Comparison of ENCODE assay signal across 10 cellular contexts in genomic region chr1:201013991-201014815, GRCh38. TPM values are rescaled to one million over a fixed set of nuclear protein-coding genes. Genes with fewer than 3 reads are reported as not detected.
A peak's percentile ranks its signal among the peaks of the same experiment; 100 is the strongest.
DNase-seq lines count a peak whose midpoint lies in the region; ATAC-seq, FAIRE-seq and TF ChIP-seq lines count a peak whose summit lies in the region.
"Had no signal": no experiment of that assay in that cellular context is flagged by ENCODE, and none has a peak within 500 bp of the region (broad histone marks: within the 10 kb centered on the region; RNA-seq: fewer than 3 reads in every experiment).

No MANE protein-coding gene starts in this region.

- H3K4me3 Mint-ChIP-seq in activated CD4-positive, alpha-beta T cell treated with anti-CD3 and anti-CD28 coated beads, Interleukin-2, amount 10 ng/mL, durations not matched to agents 24 days and 14 days = peak overlapping the region; percentile 2
- peak overlapping the region; percentile 29 for H3K4me3 Mint-ChIP-seq in activated naive CD8-positive, alpha-beta T cell treated with anti-CD3 and anti-CD28 coated beads for 36 hours
- peak overlapping the region; percentile 99 for H3K4me3 Mint-ChIP-seq in stimulated activated effector memory CD8-positive, alpha-beta T cell treated with anti-CD3 and anti-CD28 coated beads, Interleukin-12 subunit alpha, Interleukin-12 subunit beta, amount 100 ng/mL, for 72 hours

- no peaks in the 10 kb centered on the region for H3K27me3 Mint-ChIP-seq in activated CD4-positive, alpha-beta T cell treated with anti-CD3 and anti-CD28 coated beads, Interleukin-2, amount 10 ng/mL, durations not matched to agents 24 days and 14 days
- no peaks in the 10 kb centered on the region for H3K27me3 Mint-ChIP-seq in activated naive CD8-positive, alpha-beta T cell treated with anti-CD3 and anti-CD28 coated beads for 36 hours
- H3K27me3 Mint-ChIP-seq: IgD-negative memory B cell had no signal

- no peak for DNase-seq in activated CD4-positive, alpha-beta T cell treated with anti-CD3 and anti-CD28 coated beads, Interleukin-2, amount 10 ng/mL, durations not matched to agents 24 days and 14 days
- no peak for DNase-seq in activated CD4-positive, alpha-beta T cell treated with anti-CD3 and anti-CD28 coated beads, Interleukin-2, amount 50 U/mL, for 48 hours
- DNase-seq in activated naive CD8-positive, alpha-beta T cell treated with anti-CD3 and anti-CD28 coated beads for 36 hours = no peak
- DNase-seq in kidney = peak; percentile 27
- DNase-seq in stimulated activated effector memory CD8-positive, alpha-beta T cell treated with anti-CD3 and anti-CD28 coated beads, Interleukin-12 subunit alpha, Interleukin-12 subunit beta, amount 100 ng/mL, for 72 hours (ENCODE audit: low spot score in 2 of 2) = no peak
- DNase-seq in NK-92 treated with Interleukin-12 subunit alpha and Interleukin-12 subunit beta, amount 100 ng/mL, for 24 hours (lab: John Stamatoyannopoulos, UW) = no peak
- DNase-seq: activated CD4-positive, alpha-beta T cell treated with anti-CD3 and anti-CD28 coated beads, Interleukin-2, amount 50 U/mL, for 1 hour had no signal

- no peak overlapping the region for H3K9ac ChIP-seq in kidney (ENCODE audit: low read length in 2 of 2)

- peak overlapping the region; percentile 84 for H3K27ac Mint-ChIP-seq in activated CD4-positive, alpha-beta T cell treated with anti-CD3 and anti-CD28 coated beads, Interleukin-2, amount 10 ng/mL, durations not matched to agents 24 days and 14 days
- H3K27ac Mint-ChIP-seq in activated naive CD8-positive, alpha-beta T cell treated with anti-CD3 and anti-CD28 coated beads for 36 hours = peak overlapping the region; percentile 66
- no peak overlapping the region for H3K27ac Mint-ChIP-seq in stimulated activated effector memory CD8-positive, alpha-beta T cell treated with anti-CD3 and anti-CD28 coated beads, Interleukin-12 subunit alpha, Interleukin-12 subunit beta, amount 100 ng/mL, for 72 hours

- no peak overlapping the region for H3K27ac ChIP-seq in kidney (ENCODE audit: low read depth in 2 of 2, low read length in 2 of 2)

- no peaks in the 10 kb centered on the region for H3K9me3 ChIP-seq in kidney (ENCODE audit: control insufficient read depth in 1 of 2, low read length in 2 of 2)

- ATAC-seq in stimulated activated effector memory CD8-positive, alpha-beta T cell treated with anti-CD3 and anti-CD28 coated beads, Interleukin-12 subunit alpha, Interleukin-12 subunit beta, amount 100 ng/mL, for 72 hours = no peak
- no peak for ATAC-seq in GM21723 (IDR thresholded peaks at IDR 0.05; ENCODE audit: unreplicated experiment)
- no peak for ATAC-seq in GM19328 (IDR thresholded peaks at IDR 0.05; ENCODE audit: unreplicated experiment)

- H3K4me1 Mint-ChIP-seq in activated CD4-positive, alpha-beta T cell treated with anti-CD3 and anti-CD28 coated beads, Interleukin-2, amount 10 ng/mL, durations not matched to agents 24 days and 14 days = peaks cover 79% of the 10 kb centered on the region
- peaks cover 83% of the 10 kb centered on the region for H3K4me1 Mint-ChIP-seq in activated naive CD8-positive, alpha-beta T cell treated with anti-CD3 and anti-CD28 coated beads for 36 hours
- H3K4me1 Mint-ChIP-seq in stimulated activated effector memory CD8-positive, alpha-beta T cell treated with anti-CD3 and anti-CD28 coated beads, Interleukin-12 subunit alpha, Interleukin-12 subunit beta, amount 100 ng/mL, for 72 hours = peaks cover 80% of the 10 kb centered on the region

- TF ChIP-seq CTCF in kidney (IDR thresholded peaks at IDR 0.05; ENCODE audit: borderline replicate concordance, extremely low read depth, insufficient read depth) = no peak

- H3K9me3 Mint-ChIP-seq in activated CD4-positive, alpha-beta T cell treated with anti-CD3 and anti-CD28 coated beads, Interleukin-2, amount 10 ng/mL, durations not matched to agents 24 days and 14 days = no peaks in the 10 kb centered on the region
- no peaks in the 10 kb centered on the region for H3K9me3 Mint-ChIP-seq in activated naive CD8-positive, alpha-beta T cell treated with anti-CD3 and anti-CD28 coated beads for 36 hours
- H3K9me3 Mint-ChIP-seq in stimulated activated effector memory CD8-positive, alpha-beta T cell treated with anti-CD3 and anti-CD28 coated beads, Interleukin-12 subunit alpha, Interleukin-12 subunit beta, amount 100 ng/mL, for 72 hours = no peaks in the 10 kb centered on the region
- H3K9me3 Mint-ChIP-seq: IgD-negative memory B cell had no signal

- H3K4me3 ChIP-seq in kidney (ENCODE audit: low read length in 2 of 2) = no peak overlapping the region

- peaks cover 7% of the 10 kb centered on the region for H3K36me3 Mint-ChIP-seq in activated CD4-positive, alpha-beta T cell treated with anti-CD3 and anti-CD28 coated beads, Interleukin-2, amount 10 ng/mL, durations not matched to agents 24 days and 14 days (ENCODE audit: low read depth)
- peaks cover 23% of the 10 kb centered on the region for H3K36me3 Mint-ChIP-seq in activated naive CD8-positive, alpha-beta T cell treated with anti-CD3 and anti-CD28 coated beads for 36 hours
- H3K36me3 Mint-ChIP-seq in stimulated activated effector memory CD8-positive, alpha-beta T cell treated with anti-CD3 and anti-CD28 coated beads, Interleukin-12 subunit alpha, Interleukin-12 subunit beta, amount 100 ng/mL, for 72 hours = peaks cover 36% of the 10 kb centered on the region
- H3K36me3 Mint-ChIP-seq: IgD-negative memory B cell had no signal

- intact Hi-C loops in activated CD4-positive, alpha-beta T cell treated with anti-CD3 and anti-CD28 coated beads, Interleukin-2, amount 10 ng/mL, durations not matched to agents 24 days and 14 days (cut with micrococcal nuclease) = no loop called here
- intact Hi-C loops in kidney (cut with DNase I) = no loop called here

- H3K36me3 ChIP-seq in kidney (ENCODE audit: control insufficient read depth in 1 of 2, insufficient read depth in 2 of 2, low read length in 2 of 2) = no peaks in the 10 kb centered on the region

- no peak for FAIRE-seq in kidney (lab: Jason Lieb, UNC)

- peaks cover 0 to 11% of the 10 kb centered on the region in 2 donors for H3K4me1 ChIP-seq in kidney (ENCODE audit: control insufficient read depth in 1 of 2, insufficient read depth in 1 of 2, low read depth in 1 of 2, low read length in 2 of 2)

RNA-seq across cellular contexts. Expression of gene KIF21B, which starts 9.3 kb away (rescaled TPM):
- 48.3 and 49.3 TPM in 2 replicates for total RNA-seq in activated CD4-positive, alpha-beta T cell treated with anti-CD3 and anti-CD28 coated beads, Interleukin-2, amount 10 ng/mL, durations not matched to agents 24 days and 14 days
- total RNA-seq in activated naive CD8-positive, alpha-beta T cell treated with anti-CD3 and anti-CD28 coated beads for 36 hours = 10 to 100 TPM; 55.7 to 56.2 TPM
- total RNA-seq in kidney = 5.6 TPM
- polyA plus RNA-seq in kidney (ENCODE audit: insufficient read depth, low read depth, low replicate concordance) = 0.19 TPM

Comparison
In these comparisons a context has a peak if more than half of its experiments do, and no peak if none do; other contexts are left out.
1. H3K4me3 Mint-ChIP-seq: peak in every context shown above with its lines; median percentile 99 in stimulated activated effector memory CD8-positive, alpha-beta T cell treated with anti-CD3 and anti-CD28 coated beads, Interleukin-12 subunit alpha, Interleukin-12 subunit beta, amount 100 ng/mL, for 72 hours; 29 in activated naive CD8-positive, alpha-beta T cell treated with anti-CD3 and anti-CD28 coated beads for 36 hours; 2 in activated CD4-positive, alpha-beta T cell treated with anti-CD3 and anti-CD28 coated beads, Interleukin-2, amount 10 ng/mL, durations not matched to agents 24 days and 14 days.